In the genomic region with DNA sequence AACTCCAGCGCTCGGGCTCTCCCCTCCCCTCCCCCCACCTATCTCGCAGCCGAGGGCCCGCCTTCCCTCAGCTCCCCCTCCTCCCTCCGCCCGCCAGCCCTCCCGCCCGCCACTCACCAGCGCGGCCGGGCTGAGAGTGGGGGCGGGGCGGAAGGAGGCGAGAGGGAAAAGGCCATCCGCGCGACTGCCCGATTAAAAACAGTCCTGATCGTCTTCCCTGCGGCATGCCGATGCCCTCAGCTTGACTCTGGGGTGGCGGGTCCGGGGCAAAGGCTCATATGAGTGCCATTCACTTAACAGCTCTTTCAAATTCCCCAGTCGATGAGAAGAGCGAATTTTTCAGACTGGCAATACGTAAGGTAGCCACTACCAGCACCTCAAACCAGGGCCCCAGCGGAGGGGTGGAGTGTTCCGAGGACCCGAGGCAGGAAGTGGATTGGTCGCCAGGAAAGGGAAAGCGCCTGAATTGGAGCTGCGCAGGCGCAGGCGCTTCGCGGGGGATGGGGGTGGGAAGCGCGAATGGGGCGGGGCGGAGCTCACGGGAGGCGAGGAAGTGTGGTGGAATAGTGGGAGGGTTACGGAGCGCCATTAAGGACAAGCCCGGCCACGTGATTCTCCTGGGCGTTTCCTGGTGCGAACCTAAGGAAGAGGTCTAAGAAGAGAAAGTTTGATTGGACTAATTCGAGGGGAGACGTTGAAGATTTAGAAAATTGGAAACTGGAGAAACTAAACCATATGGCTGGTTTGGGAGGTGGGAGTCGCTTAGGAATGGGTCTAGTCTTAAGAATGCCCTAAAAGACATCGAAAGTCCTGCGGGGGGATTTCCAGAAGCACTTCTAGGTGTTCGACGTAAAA, we compare ENCODE assay signal across 8 cellular contexts. TPM values are rescaled to one million over a fixed set of nuclear protein-coding genes. Genes with fewer than 3 reads are reported as not detected.
DNase-seq lines count a peak whose midpoint lies in the region; ATAC-seq lines count a peak whose summit lies in the region.

A gene with protein sequence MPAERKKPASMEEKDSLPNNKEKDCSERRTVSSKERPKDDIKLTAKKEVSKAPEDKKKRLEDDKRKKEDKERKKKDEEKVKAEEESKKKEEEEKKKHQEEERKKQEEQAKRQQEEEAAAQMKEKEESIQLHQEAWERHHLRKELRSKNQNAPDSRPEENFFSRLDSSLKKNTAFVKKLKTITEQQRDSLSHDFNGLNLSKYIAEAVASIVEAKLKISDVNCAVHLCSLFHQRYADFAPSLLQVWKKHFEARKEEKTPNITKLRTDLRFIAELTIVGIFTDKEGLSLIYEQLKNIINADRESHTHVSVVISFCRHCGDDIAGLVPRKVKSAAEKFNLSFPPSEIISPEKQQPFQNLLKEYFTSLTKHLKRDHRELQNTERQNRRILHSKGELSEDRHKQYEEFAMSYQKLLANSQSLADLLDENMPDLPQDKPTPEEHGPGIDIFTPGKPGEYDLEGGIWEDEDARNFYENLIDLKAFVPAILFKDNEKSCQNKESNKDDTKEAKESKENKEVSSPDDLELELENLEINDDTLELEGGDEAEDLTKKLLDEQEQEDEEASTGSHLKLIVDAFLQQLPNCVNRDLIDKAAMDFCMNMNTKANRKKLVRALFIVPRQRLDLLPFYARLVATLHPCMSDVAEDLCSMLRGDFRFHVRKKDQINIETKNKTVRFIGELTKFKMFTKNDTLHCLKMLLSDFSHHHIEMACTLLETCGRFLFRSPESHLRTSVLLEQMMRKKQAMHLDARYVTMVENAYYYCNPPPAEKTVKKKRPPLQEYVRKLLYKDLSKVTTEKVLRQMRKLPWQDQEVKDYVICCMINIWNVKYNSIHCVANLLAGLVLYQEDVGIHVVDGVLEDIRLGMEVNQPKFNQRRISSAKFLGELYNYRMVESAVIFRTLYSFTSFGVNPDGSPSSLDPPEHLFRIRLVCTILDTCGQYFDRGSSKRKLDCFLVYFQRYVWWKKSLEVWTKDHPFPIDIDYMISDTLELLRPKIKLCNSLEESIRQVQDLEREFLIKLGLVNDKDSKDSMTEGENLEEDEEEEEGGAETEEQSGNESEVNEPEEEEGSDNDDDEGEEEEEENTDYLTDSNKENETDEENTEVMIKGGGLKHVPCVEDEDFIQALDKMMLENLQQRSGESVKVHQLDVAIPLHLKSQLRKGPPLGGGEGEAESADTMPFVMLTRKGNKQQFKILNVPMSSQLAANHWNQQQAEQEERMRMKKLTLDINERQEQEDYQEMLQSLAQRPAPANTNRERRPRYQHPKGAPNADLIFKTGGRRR (minus strand): TSS at position 13 of the 855 bp plus-strand sequence. CDS start 7,386 bp downstream, outside the sequence.

- H3K36me3 Mint-ChIP-seq in activated naive CD4-positive, alpha-beta T cell treated with anti-CD3 and anti-CD28 coated beads, Interleukin-2, amount 50 U/mL, for 72 hours: peaks cover 11 to 18% of the 10 kb centered on the region in 2 donors

- peak within 1 kb of the TSS; percentile 100 for H3K27ac Mint-ChIP-seq in activated naive CD4-positive, alpha-beta T cell treated with anti-CD3 and anti-CD28 coated beads, Interleukin-2, amount 50 U/mL, for 72 hours

- peak; percentile 66 for ATAC-seq in HG02642 (IDR thresholded peaks at IDR 0.05; ENCODE audit: poor library complexity, unreplicated experiment)
- ATAC-seq in activated naive CD4-positive, alpha-beta T cell treated with anti-CD3 and anti-CD28 coated beads, Interleukin-2, amount 50 U/mL, for 72 hours: peak; percentile 87 to 91

- DNase-seq in NCI-H1105 treated with DMSO at 0.1 percent for 48 hours (lab: John Stamatoyannopoulos, UW) (peak; percentile 96), SKM-1 treated with dmso at 0.1 percent for 144 hours (lab: John Stamatoyannopoulos, UW; ENCODE audit: unreplicated experiment) (peak; percentile 84), glomerular endothelial cell (ENCODE audit: extremely low read depth, low read depth, low spot score) (peak; percentile 80), nucleus accumbens (lab: John Stamatoyannopoulos, UW) (peak; percentile 75 to 99 (median 98)), superior temporal gyrus (ENCODE audit: extremely low spot score) (peak; percentile 95)
- DNase-seq in activated naive CD4-positive, alpha-beta T cell treated with anti-CD3 and anti-CD28 coated beads, Interleukin-2, amount 50 U/mL, for 72 hours (ENCODE audit: low spot score in 2 of 2): peak; percentile 95 to 97

- H3K9me3 Mint-ChIP-seq in activated naive CD4-positive, alpha-beta T cell treated with anti-CD3 and anti-CD28 coated beads, Interleukin-2, amount 50 U/mL, for 72 hours: peaks cover 0 to 4% of the 10 kb centered on the region in 2 donors

- peak within 1 kb of the TSS; percentile 92 for H3K4me3 ChIP-seq in GM08714 (ENCODE audit: low read length)

RNA-seq across cellular contexts. Expression of the gene that starts here (rescaled TPM):
- 10 to 100 TPM; 40.1 to 42.8 TPM for total RNA-seq in activated naive CD4-positive, alpha-beta T cell treated with anti-CD3 and anti-CD28 coated beads, Interleukin-2, amount 50 U/mL, for 72 hours
- 13.1 and 17.1 TPM in 2 replicates for total RNA-seq in glomerular endothelial cell

Comparison
In these comparisons a context has a peak if more than half of its experiments do, and no peak if none do; other contexts are left out.
1. Peak in every context shown above with its lines: DNase-seq, ATAC-seq and H3K4me3 ChIP-seq.